In the genomic region with DNA sequence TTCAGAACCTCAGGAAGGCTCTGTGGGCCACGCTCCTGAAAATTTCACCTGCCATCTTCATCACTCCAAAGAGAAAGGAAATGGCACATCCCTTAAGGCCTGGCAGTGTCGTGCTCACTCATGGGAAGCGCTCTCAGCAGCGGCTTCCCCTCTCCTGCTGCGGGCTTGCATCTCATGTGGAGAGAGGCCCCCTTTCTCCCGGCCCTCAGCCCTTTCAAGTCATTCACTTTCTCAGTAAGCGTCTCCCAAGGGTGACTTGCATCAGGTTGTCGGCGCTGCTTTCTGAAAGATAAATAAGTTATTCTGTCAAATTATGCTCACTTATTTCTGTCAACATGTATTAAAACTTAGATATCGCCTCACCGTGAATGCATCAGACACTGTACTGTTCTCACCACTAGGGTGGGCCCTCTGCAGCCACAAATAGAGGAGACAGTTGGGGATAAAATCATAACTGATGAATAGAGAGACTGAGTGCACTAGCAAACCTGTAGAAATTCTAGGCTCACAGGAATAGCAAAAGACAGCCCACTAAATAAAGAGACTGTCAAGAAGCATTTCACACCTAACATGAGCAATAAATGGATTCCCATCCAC, we compare ENCODE assay signal across 1 cellular context.
TF ChIP-seq lines count a peak whose summit lies in the region.

No MANE protein-coding gene starts in this region.

TF ChIP-seq in K562, 482 proteins besides CTCF, POLR2A, EP300 and RAD21 (continued from another document):
- TF ChIP-seq, protein P1, sequence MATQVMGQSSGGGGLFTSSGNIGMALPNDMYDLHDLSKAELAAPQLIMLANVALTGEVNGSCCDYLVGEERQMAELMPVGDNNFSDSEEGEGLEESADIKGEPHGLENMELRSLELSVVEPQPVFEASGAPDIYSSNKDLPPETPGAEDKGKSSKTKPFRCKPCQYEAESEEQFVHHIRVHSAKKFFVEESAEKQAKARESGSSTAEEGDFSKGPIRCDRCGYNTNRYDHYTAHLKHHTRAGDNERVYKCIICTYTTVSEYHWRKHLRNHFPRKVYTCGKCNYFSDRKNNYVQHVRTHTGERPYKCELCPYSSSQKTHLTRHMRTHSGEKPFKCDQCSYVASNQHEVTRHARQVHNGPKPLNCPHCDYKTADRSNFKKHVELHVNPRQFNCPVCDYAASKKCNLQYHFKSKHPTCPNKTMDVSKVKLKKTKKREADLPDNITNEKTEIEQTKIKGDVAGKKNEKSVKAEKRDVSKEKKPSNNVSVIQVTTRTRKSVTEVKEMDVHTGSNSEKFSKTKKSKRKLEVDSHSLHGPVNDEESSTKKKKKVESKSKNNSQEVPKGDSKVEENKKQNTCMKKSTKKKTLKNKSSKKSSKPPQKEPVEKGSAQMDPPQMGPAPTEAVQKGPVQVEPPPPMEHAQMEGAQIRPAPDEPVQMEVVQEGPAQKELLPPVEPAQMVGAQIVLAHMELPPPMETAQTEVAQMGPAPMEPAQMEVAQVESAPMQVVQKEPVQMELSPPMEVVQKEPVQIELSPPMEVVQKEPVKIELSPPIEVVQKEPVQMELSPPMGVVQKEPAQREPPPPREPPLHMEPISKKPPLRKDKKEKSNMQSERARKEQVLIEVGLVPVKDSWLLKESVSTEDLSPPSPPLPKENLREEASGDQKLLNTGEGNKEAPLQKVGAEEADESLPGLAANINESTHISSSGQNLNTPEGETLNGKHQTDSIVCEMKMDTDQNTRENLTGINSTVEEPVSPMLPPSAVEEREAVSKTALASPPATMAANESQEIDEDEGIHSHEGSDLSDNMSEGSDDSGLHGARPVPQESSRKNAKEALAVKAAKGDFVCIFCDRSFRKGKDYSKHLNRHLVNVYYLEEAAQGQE (CRISPR knock-in tag; IDR thresholded peaks at IDR 0.05; ENCODE audit: low read depth): no peak
- TF ChIP-seq ZNF24 (IDR thresholded peaks at IDR 0.05): no peak
- TF ChIP-seq POLR2AphosphoS2 (IDR thresholded peaks at IDR 0.05; ENCODE audit: low read length): no peak
- no peak for TF ChIP-seq ZNF239 (CRISPR knock-in tag; IDR thresholded peaks at IDR 0.05)
- no peak for TF ChIP-seq KDM5B (IDR thresholded peaks at IDR 0.05; ENCODE audit: insufficient replicate concordance, low read depth, low read length)
- TF ChIP-seq, protein P2, sequence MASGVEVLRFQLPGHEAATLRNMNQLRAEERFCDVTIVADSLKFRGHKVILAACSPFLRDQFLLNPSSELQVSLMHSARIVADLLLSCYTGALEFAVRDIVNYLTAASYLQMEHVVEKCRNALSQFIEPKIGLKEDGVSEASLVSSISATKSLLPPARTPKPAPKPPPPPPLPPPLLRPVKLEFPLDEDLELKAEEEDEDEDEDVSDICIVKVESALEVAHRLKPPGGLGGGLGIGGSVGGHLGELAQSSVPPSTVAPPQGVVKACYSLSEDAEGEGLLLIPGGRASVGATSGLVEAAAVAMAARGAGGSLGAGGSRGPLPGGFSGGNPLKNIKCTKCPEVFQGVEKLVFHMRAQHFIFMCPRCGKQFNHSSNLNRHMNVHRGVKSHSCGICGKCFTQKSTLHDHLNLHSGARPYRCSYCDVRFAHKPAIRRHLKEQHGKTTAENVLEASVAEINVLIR (CRISPR knock-in tag; IDR thresholded peaks at IDR 0.05): no peak
- no peak for TF ChIP-seq ZNF408 (CRISPR knock-in tag; IDR thresholded peaks at IDR 0.05; ENCODE audit: low read depth)
- TF ChIP-seq ZNF445 (CRISPR knock-in tag; IDR thresholded peaks at IDR 0.05; ENCODE audit: low read depth): no peak
